Comparison of ENCODE assay signal across 4 cellular contexts in genomic region chr1:179221121-179221520, GRCh38. TPM values are rescaled to one million over a fixed set of nuclear protein-coding genes. Genes with fewer than 3 reads are reported as not detected.
DNase-seq lines count a peak whose midpoint lies in the region; ATAC-seq and TF ChIP-seq lines count a peak whose summit lies in the region.
"Not testable (repeated sequence)": the region's sequence is repeated elsewhere in the genome, so short reads cannot be mapped to it uniquely, and the experiment has no call there.

No MANE protein-coding gene starts in this region.

- not testable (repeated sequence) for H3K4me1 ChIP-seq in cardiac muscle cell (ENCODE audit: low read depth)

- intact Hi-C loops in dendritic cell treated with granulocyte-macrophage colony-stimulating factor and Interleukin-4, amounts not matched to agents 40 ng/mL and 50 ng/mL, for 4 days (cut with micrococcal nuclease) = loop anchor here (10.0 kb wide), 2 partner anchors 74 to 144 kb away; partner anchors contain the start of genes AXDND1 and SOAT1

- not testable (repeated sequence) for H3K4me3 ChIP-seq in cardiac muscle cell

- H3K36me3 ChIP-seq in cardiac muscle cell = not testable (repeated sequence)

- TF ChIP-seq CTCF in cardiac muscle cell (IDR thresholded peaks at IDR 0.05; ENCODE audit: low read depth, low read length); neural crest cell (conservative IDR thresholded peaks at IDR 0.05): not testable (repeated sequence)

- peak overlapping the region; percentile 57 for H3K27ac ChIP-seq in cardiac muscle cell

- H3K4me3 Mint-ChIP-seq in activated CD8-positive, alpha-beta T cell treated with anti-CD3 and anti-CD28 coated beads, Interleukin-2, amount 10 ng/mL, durations not matched to agents 7 days and 5 days; neural crest cell: not testable (repeated sequence)
- peak overlapping the region; percentile 34 for H3K4me3 Mint-ChIP-seq in dendritic cell treated with granulocyte-macrophage colony-stimulating factor and Interleukin-4, amounts not matched to agents 40 ng/mL and 50 ng/mL, for 4 days

- H3K27me3 ChIP-seq in cardiac muscle cell = not testable (repeated sequence)

- ATAC-seq in activated CD8-positive, alpha-beta T cell treated with anti-CD3 and anti-CD28 coated beads, Interleukin-2, amount 10 ng/mL, durations not matched to agents 7 days and 5 days = not testable (repeated sequence)

- H3K27me3 Mint-ChIP-seq in activated CD8-positive, alpha-beta T cell treated with anti-CD3 and anti-CD28 coated beads, Interleukin-2, amount 10 ng/mL, durations not matched to agents 7 days and 5 days (ENCODE audit: low read depth); dendritic cell treated with granulocyte-macrophage colony-stimulating factor and Interleukin-4, amounts not matched to agents 40 ng/mL and 50 ng/mL, for 4 days; neural crest cell (ENCODE audit: low read depth): not testable (repeated sequence)

- POLR2A ChIA-PET in activated CD8-positive, alpha-beta T cell treated with anti-CD3 and anti-CD28 coated beads, Interleukin-2, amount 10 ng/mL, durations not matched to agents 7 days and 5 days (lab: Charles Lee) = not testable (repeated sequence)

- H3K9me3 Mint-ChIP-seq in activated CD8-positive, alpha-beta T cell treated with anti-CD3 and anti-CD28 coated beads, Interleukin-2, amount 10 ng/mL, durations not matched to agents 7 days and 5 days (ENCODE audit: insufficient read depth); dendritic cell treated with granulocyte-macrophage colony-stimulating factor and Interleukin-4, amounts not matched to agents 40 ng/mL and 50 ng/mL, for 4 days; neural crest cell: not testable (repeated sequence)

- not testable (repeated sequence) for H3K4me1 Mint-ChIP-seq in activated CD8-positive, alpha-beta T cell treated with anti-CD3 and anti-CD28 coated beads, Interleukin-2, amount 10 ng/mL, durations not matched to agents 7 days and 5 days (ENCODE audit: low read depth); neural crest cell
- H3K4me1 Mint-ChIP-seq in dendritic cell treated with granulocyte-macrophage colony-stimulating factor and Interleukin-4, amounts not matched to agents 40 ng/mL and 50 ng/mL, for 4 days (ENCODE audit: low read depth) = peaks cover 58% of the 10 kb centered on the region

- CTCF ChIA-PET in activated CD8-positive, alpha-beta T cell treated with anti-CD3 and anti-CD28 coated beads, Interleukin-2, amount 10 ng/mL, durations not matched to agents 7 days and 5 days (lab: Charles Lee) = not testable (repeated sequence)

- H3K36me3 Mint-ChIP-seq in activated CD8-positive, alpha-beta T cell treated with anti-CD3 and anti-CD28 coated beads, Interleukin-2, amount 10 ng/mL, durations not matched to agents 7 days and 5 days (ENCODE audit: low read depth) = peaks cover 14% of the 10 kb centered on the region
- H3K36me3 Mint-ChIP-seq in dendritic cell treated with granulocyte-macrophage colony-stimulating factor and Interleukin-4, amounts not matched to agents 40 ng/mL and 50 ng/mL, for 4 days (ENCODE audit: low read depth) = peaks cover 84% of the 10 kb centered on the region
- not testable (repeated sequence) for H3K36me3 Mint-ChIP-seq in neural crest cell (ENCODE audit: low read depth)

- not testable (repeated sequence) for H3K9me3 ChIP-seq in cardiac muscle cell (ENCODE audit: low read depth)

- DNase-seq in activated CD8-positive, alpha-beta T cell treated with anti-CD3 and anti-CD28 coated beads, Interleukin-2, amount 10 ng/mL, durations not matched to agents 7 days and 5 days = peak; percentile 9
- not testable (repeated sequence) for DNase-seq in cardiac muscle cell (ENCODE audit: low read depth in 1 of 2, low spot score in 1 of 2); neural crest cell (ENCODE audit: low read depth, low spot score)

- not testable (repeated sequence) for H3K27ac Mint-ChIP-seq in activated CD8-positive, alpha-beta T cell treated with anti-CD3 and anti-CD28 coated beads, Interleukin-2, amount 10 ng/mL, durations not matched to agents 7 days and 5 days
- peak overlapping the region; percentile 81 for H3K27ac Mint-ChIP-seq in dendritic cell treated with granulocyte-macrophage colony-stimulating factor and Interleukin-4, amounts not matched to agents 40 ng/mL and 50 ng/mL, for 4 days
- H3K27ac Mint-ChIP-seq in neural crest cell (ENCODE audit: unreplicated experiment) = peak overlapping the region; percentile 43

RNA-seq across cellular contexts. Expression of gene ABL2, which starts 8.4 kb away (rescaled TPM):
- total RNA-seq in activated CD8-positive, alpha-beta T cell treated with anti-CD3 and anti-CD28 coated beads, Interleukin-2, amount 10 ng/mL, durations not matched to agents 7 days and 5 days = 1 to 10 TPM; 6.3 to 7.5 TPM
- 5.9 and 13.5 TPM in 2 replicates for total RNA-seq in cardiac muscle cell
- 5.0 and 6.9 TPM in 2 replicates for polyA plus RNA-seq in cardiac muscle cell
- 22.9 and 25.6 TPM in 2 replicates for total RNA-seq in neural crest cell
